In the genomic region with DNA sequence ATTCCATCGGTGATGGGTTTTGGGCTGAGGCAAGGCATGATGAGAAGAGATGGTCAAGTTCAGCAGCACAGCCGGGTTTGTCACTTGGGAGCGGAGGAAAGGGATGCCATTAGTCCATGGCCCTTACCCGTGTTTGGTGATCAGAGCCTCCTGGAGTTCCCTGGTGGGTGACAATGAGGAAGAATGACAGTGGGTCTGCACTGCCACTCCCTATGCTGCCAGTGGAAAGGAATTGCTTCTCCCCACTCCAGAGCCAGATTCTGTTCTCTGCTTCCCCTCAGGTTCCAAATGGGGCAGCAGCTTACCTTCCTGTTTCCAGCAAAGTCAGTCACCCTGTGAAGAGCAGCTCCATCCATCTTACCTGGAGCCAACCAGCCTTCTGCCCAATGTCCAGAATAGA, we compare ENCODE assay signal across 31 cellular contexts.
"Had no signal": no experiment of that assay in that cellular context is flagged by ENCODE, and none has a peak within 500 bp of the region (broad histone marks: within the 10 kb centered on the region; RNA-seq: fewer than 3 reads in every experiment).

No MANE protein-coding gene starts in this region.

- ATAC-seq: activated CD4-positive, alpha-beta T cell treated with anti-CD3 and anti-CD28 coated beads for 36 hours; activated CD4-positive, CD25-positive, alpha-beta regulatory T cell treated with anti-CD3 and anti-CD28 coated beads, Interleukin-2, amount 50 U/mL, for 24 hours; activated T-cell treated with anti-CD3 and anti-CD28 coated beads, Interleukin-2, amount 50 U/mL, for 72 hours; activated T-helper 17 cell treated with anti-CD3 and anti-CD28 coated beads, Interleukin-2, amount 50 U/mL, for 72 hours; Panc1 had no signal

- H3K27ac ChIP-seq: brain microvascular endothelial cell, SJSA1 had no signal

- H3K36me3 Mint-ChIP-seq: activated naive CD8-positive, alpha-beta T cell treated with anti-CD3 and anti-CD28 coated beads for 36 hours had no signal

- H3K4me1 ChIP-seq: SJSA1 had no signal

- H3K36me3 ChIP-seq: brain microvascular endothelial cell, SJSA1 had no signal

- H3K9me3 Mint-ChIP-seq: activated CD4-positive, alpha-beta memory T cell treated with anti-CD3 and anti-CD28 coated beads, Interleukin-2, amount 10 ng/mL, durations not matched to agents 7 days and 5 days; activated naive CD8-positive, alpha-beta T cell treated with anti-CD3 and anti-CD28 coated beads for 36 hours; activated T-helper 17 cell treated with anti-CD3 and anti-CD28 coated beads, Interleukin-2, amount 50 U/mL, for 72 hours; T-helper 1 cell treated with Interleukin-12 subunit alpha and Interleukin-12 subunit beta and Interleukin-4 antibody, amounts not matched to agents 30 μg/mL and 1 μg/mL, for 36 hours; T-helper 2 cell treated with Interferon-gamma antibody and Interleukin-4, amounts not matched to agents 5 μg/mL and 100 μg/mL, for 36 hours had no signal

- H3K4me3 Mint-ChIP-seq: activated CD4-positive, alpha-beta memory T cell treated with anti-CD3 and anti-CD28 coated beads, Interleukin-2, amount 10 ng/mL, durations not matched to agents 7 days and 5 days; activated CD4-positive, alpha-beta T cell treated with anti-CD3 and anti-CD28 coated beads for 36 hours; activated naive CD8-positive, alpha-beta T cell treated with anti-CD3 and anti-CD28 coated beads for 36 hours; activated T-cell treated with anti-CD3 and anti-CD28 coated beads, Interleukin-2, amount 50 U/mL, for 72 hours; activated T-helper 17 cell treated with anti-CD3 and anti-CD28 coated beads, Interleukin-2, amount 50 U/mL, for 72 hours; T-helper 1 cell treated with Interleukin-12 subunit alpha and Interleukin-12 subunit beta and Interleukin-4 antibody, amounts not matched to agents 30 μg/mL and 1 μg/mL, for 36 hours; T-helper 2 cell treated with Interferon-gamma antibody and Interleukin-4, amounts not matched to agents 5 μg/mL and 100 μg/mL, for 36 hours had no signal

- H3K27ac Mint-ChIP-seq: activated CD4-positive, alpha-beta memory T cell treated with anti-CD3 and anti-CD28 coated beads, Interleukin-2, amount 10 ng/mL, durations not matched to agents 7 days and 5 days; activated CD4-positive, alpha-beta T cell treated with anti-CD3 and anti-CD28 coated beads for 36 hours; activated naive CD8-positive, alpha-beta T cell treated with anti-CD3 and anti-CD28 coated beads for 36 hours; activated T-cell treated with anti-CD3 and anti-CD28 coated beads, Interleukin-2, amount 50 U/mL, for 72 hours; activated T-helper 17 cell treated with anti-CD3 and anti-CD28 coated beads, Interleukin-2, amount 50 U/mL, for 72 hours; T-helper 1 cell treated with Interleukin-12 subunit alpha and Interleukin-12 subunit beta and Interleukin-4 antibody, amounts not matched to agents 30 μg/mL and 1 μg/mL, for 36 hours; T-helper 2 cell treated with Interferon-gamma antibody and Interleukin-4, amounts not matched to agents 5 μg/mL and 100 μg/mL, for 36 hours had no signal

- H3K9me3 ChIP-seq: SJSA1, SK-N-SH had no signal

- H3K9ac ChIP-seq: SK-N-SH had no signal

- DNase-seq: activated CD4-positive, alpha-beta memory T cell treated with anti-CD3 and anti-CD28 coated beads, Interleukin-2, amount 10 ng/mL, durations not matched to agents 7 days and 5 days; activated CD4-positive, alpha-beta T cell treated with anti-CD3 and anti-CD28 coated beads for 36 hours; activated CD8-positive, alpha-beta memory T cell treated with anti-CD3 and anti-CD28 coated beads, Interleukin-2, amount 50 U/mL, for 48 hours; activated naive CD4-positive, alpha-beta T cell; activated naive CD4-positive, alpha-beta T cell treated with anti-CD3 and anti-CD28 coated beads, Interleukin-2, amount 50 U/mL, for 16 hours; activated naive CD8-positive, alpha-beta T cell treated with anti-CD3 and anti-CD28 coated beads for 36 hours; activated T-cell treated with anti-CD3 and anti-CD28 coated beads, Interleukin-2, amount 50 U/mL, for 72 hours; amniotic stem cell; aorta; brain microvascular endothelial cell; central memory CD4-positive, alpha-beta T cell; Kasumi-1; KG1; MM.1S; MV-4-11; NCI-H1436 treated with DMSO at 0.1 percent for 48 hours; NCI-H187; NCI-H2029 treated with DMSO at 0.1 percent for 48 hours; NCI-H2107; NCI-H2171; NCI-H2227 treated with DMSO at 0.1 percent for 48 hours; NCI-H524 treated with DMSO at 0.1 percent for 48 hours; RPMI8226; SHP77 treated with DMSO at 0.1 percent for 48 hours; SK-N-SH had no signal

- H3K27me3 ChIP-seq: brain microvascular endothelial cell had no signal

- H3K4me1 Mint-ChIP-seq: activated CD4-positive, alpha-beta memory T cell treated with anti-CD3 and anti-CD28 coated beads, Interleukin-2, amount 10 ng/mL, durations not matched to agents 7 days and 5 days; activated CD4-positive, alpha-beta T cell treated with anti-CD3 and anti-CD28 coated beads for 36 hours; activated naive CD8-positive, alpha-beta T cell treated with anti-CD3 and anti-CD28 coated beads for 36 hours; activated T-helper 17 cell treated with anti-CD3 and anti-CD28 coated beads, Interleukin-2, amount 50 U/mL, for 72 hours had no signal

- H3K4me3 ChIP-seq: SJSA1 had no signal
